ENCODE assay signal across 25 cellular contexts in the genomic region with DNA sequence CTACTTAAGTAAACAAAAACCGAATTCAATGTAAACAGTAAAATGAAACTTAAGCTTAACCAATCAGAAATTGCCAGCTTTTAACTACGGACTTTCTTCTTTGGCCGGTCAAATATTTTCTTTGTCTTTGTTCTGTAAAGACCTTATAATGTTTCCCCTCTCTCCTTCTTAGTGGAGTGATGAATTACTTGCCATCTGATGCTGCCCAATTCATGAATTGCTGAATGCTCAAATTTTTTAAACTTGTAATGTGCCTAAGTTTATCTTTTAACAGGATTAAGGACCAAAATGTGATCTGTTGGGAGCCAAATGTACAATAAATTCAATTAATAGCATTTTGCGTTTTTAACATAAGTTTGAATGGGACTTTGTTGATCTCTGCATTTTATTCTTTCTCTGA.
DNase-seq lines count a peak whose midpoint lies in the region; ATAC-seq and TF ChIP-seq lines count a peak whose summit lies in the region.
"Had no signal": no experiment of that assay in that cellular context is flagged by ENCODE, and none has a peak within 500 bp of the region (broad histone marks: within the 10 kb centered on the region; RNA-seq: fewer than 3 reads in every experiment).

No MANE protein-coding gene starts in this region.

- H3K9me2 ChIP-seq in GM23248 (ENCODE audit: insufficient read depth), result no peaks in the 10 kb centered on the region

- H3K4me2 ChIP-seq in GM23248 (ENCODE audit: unreplicated experiment), result no peak overlapping the region
- H3K4me2 ChIP-seq in osteoblast (ENCODE audit: insufficient read depth, low read length), result no peak overlapping the region
- H3K4me2 ChIP-seq: BLaER1, PC-9 had no signal

- H3K27me3 ChIP-seq in GM23248 (replicated peaks; ENCODE audit: insufficient read depth) (no peaks in the 10 kb centered on the region), osteoblast (ENCODE audit: insufficient read depth, low read length) (no peaks in the 10 kb centered on the region)
- H3K27me3 ChIP-seq: BLaER1, left lung had no signal

- peaks cover 15% of the 10 kb centered on the region for H3K9me3 Mint-ChIP-seq in activated naive CD4-positive, alpha-beta T cell treated with anti-CD3 and anti-CD28 coated beads for 36 hours
- H3K9me3 Mint-ChIP-seq in activated naive CD4-positive, alpha-beta T cell treated with anti-CD3 and anti-CD28 coated beads, Interleukin-2, amount 10 ng/mL, durations not matched to agents 7 days and 5 days, result peaks cover 27% of the 10 kb centered on the region
- peaks cover 5% of the 10 kb centered on the region for H3K9me3 Mint-ChIP-seq in activated naive CD8-positive, alpha-beta T cell (ENCODE audit: low read depth)
- H3K9me3 Mint-ChIP-seq: type B pancreatic cell had no signal

- intact Hi-C loops in activated naive CD4-positive, alpha-beta T cell treated with anti-CD3 and anti-CD28 coated beads for 36 hours (cut with micrococcal nuclease), result loop anchor here (5.0 kb wide), 4 partner anchors 83 to 393 kb away; no protein-coding TSS in a partner anchor

- ATAC-seq in GM18858 (IDR thresholded peaks at IDR 0.05; ENCODE audit: unreplicated experiment), result no peak
- ATAC-seq: left lung; naive thymus-derived CD8-positive, alpha-beta T cell had no signal

- TF ChIP-seq CTCF in osteoblast (IDR thresholded peaks at IDR 0.05; ENCODE audit: extremely low read depth, low read depth, low read length), result no peak

- 94 to 97% methylated on average over 4 of the region's 4 CpGs for WGBS in GM23248 (ENCODE audit: low coverage in 1 of 2, low lambda C conversion rate in 2 of 2, missing lambda C conversion rate in 2 of 2), 2 experiments

- H3K27ac Mint-ChIP-seq in activated naive CD4-positive, alpha-beta T cell treated with anti-CD3 and anti-CD28 coated beads for 36 hours, result peak overlapping the region; percentile 81
- H3K27ac Mint-ChIP-seq in activated naive CD4-positive, alpha-beta T cell treated with anti-CD3 and anti-CD28 coated beads, Interleukin-2, amount 10 ng/mL, durations not matched to agents 7 days and 5 days, result no peak overlapping the region
- H3K27ac Mint-ChIP-seq in activated naive CD8-positive, alpha-beta T cell, result peak overlapping the region; percentile 90
- H3K27ac Mint-ChIP-seq: type B pancreatic cell had no signal

- peak overlapping the region; percentile 2; the same call in 1 of the 2 replicates for H2AFZ ChIP-seq in GM23248
- H2AFZ ChIP-seq in osteoblast (ENCODE audit: low read length), result peak overlapping the region; percentile 37

- H4K20me1 ChIP-seq in GM23248 (ENCODE audit: insufficient read depth) (no peaks in the 10 kb centered on the region), osteoblast (ENCODE audit: insufficient read depth, low read length) (no peaks in the 10 kb centered on the region)
- H4K20me1 ChIP-seq: BLaER1 had no signal

- no peak overlapping the region for H3K9ac ChIP-seq in GM23248
- H3K9ac ChIP-seq: BLaER1 had no signal

- no peak overlapping the region for H3K4me3 Mint-ChIP-seq in activated naive CD4-positive, alpha-beta T cell treated with anti-CD3 and anti-CD28 coated beads for 36 hours
- no peak overlapping the region for H3K4me3 Mint-ChIP-seq in activated naive CD4-positive, alpha-beta T cell treated with anti-CD3 and anti-CD28 coated beads, Interleukin-2, amount 10 ng/mL, durations not matched to agents 7 days and 5 days
- H3K4me3 Mint-ChIP-seq in activated naive CD8-positive, alpha-beta T cell, result peak overlapping the region; percentile 31
- H3K4me3 Mint-ChIP-seq: activated CD4-positive, alpha-beta T cell treated with anti-CD3 and anti-CD28 coated beads, Interleukin-2, amount 10 ng/mL, durations not matched to agents 7 days and 5 days; type B pancreatic cell had no signal

- CTCF ChIA-PET in activated naive CD4-positive, alpha-beta T cell treated with anti-CD3 and anti-CD28 coated beads for 36 hours (lab: Charles Lee), result interaction anchor here (0.9 to 1.1 kb wide), 3 partner anchors 8 to 118 kb away, joined by 3 to 4 read pairs (median 3); no protein-coding TSS in a partner anchor
- CTCF ChIA-PET in activated naive CD4-positive, alpha-beta T cell treated with anti-CD3 and anti-CD28 coated beads, Interleukin-2, amount 10 ng/mL, durations not matched to agents 7 days and 5 days (lab: Charles Lee), result interaction anchor here (1.0 kb wide), 1 partner anchor 9 kb away, joined by 4 read pairs; no protein-coding TSS in a partner anchor

- H3K36me3 Mint-ChIP-seq in activated naive CD4-positive, alpha-beta T cell treated with anti-CD3 and anti-CD28 coated beads for 36 hours (ENCODE audit: low read depth), result peaks cover 16% of the 10 kb centered on the region
- H3K36me3 Mint-ChIP-seq in activated naive CD4-positive, alpha-beta T cell treated with anti-CD3 and anti-CD28 coated beads, Interleukin-2, amount 10 ng/mL, durations not matched to agents 7 days and 5 days, result peaks cover 22% of the 10 kb centered on the region
- peaks cover 12% of the 10 kb centered on the region for H3K36me3 Mint-ChIP-seq in activated naive CD8-positive, alpha-beta T cell
- H3K36me3 Mint-ChIP-seq: type B pancreatic cell had no signal

- H3K36me3 ChIP-seq in GM23248 (ENCODE audit: low read depth), result no peaks in the 10 kb centered on the region
- no peaks in the 10 kb centered on the region for H3K36me3 ChIP-seq in osteoblast (ENCODE audit: insufficient read depth, low read length)
- H3K36me3 ChIP-seq: BLaER1, left lung, ovary had no signal

- H3K4me1 Mint-ChIP-seq in activated naive CD4-positive, alpha-beta T cell treated with anti-CD3 and anti-CD28 coated beads for 36 hours (ENCODE audit: low read depth), result peaks cover 61% of the 10 kb centered on the region
- peaks cover 31% of the 10 kb centered on the region for H3K4me1 Mint-ChIP-seq in activated naive CD4-positive, alpha-beta T cell treated with anti-CD3 and anti-CD28 coated beads, Interleukin-2, amount 10 ng/mL, durations not matched to agents 7 days and 5 days
- peaks cover 54% of the 10 kb centered on the region for H3K4me1 Mint-ChIP-seq in activated naive CD8-positive, alpha-beta T cell (ENCODE audit: low read depth)

- no peak overlapping the region for H3K27ac ChIP-seq in GM23248
- H3K27ac ChIP-seq in osteoblast (ENCODE audit: low read depth, low read length), result no peak overlapping the region
- H3K27ac ChIP-seq: BLaER1, left lung, ovary, PC-9, skin epidermis, VCaP had no signal

- H3K4me3 ChIP-seq in GM23248 (no peak overlapping the region), osteoblast (ENCODE audit: insufficient read depth, low read length) (no peak overlapping the region)
- H3K4me3 ChIP-seq: BLaER1, left lung, ovary, PC-9, skin epidermis had no signal

- no peaks in the 10 kb centered on the region for H3K9me3 ChIP-seq in GM23248 (ENCODE audit: low read depth)
- no peaks in the 10 kb centered on the region for H3K9me3 ChIP-seq in osteoblast (ENCODE audit: low read depth, low read length)
- H3K9me3 ChIP-seq: ovary had no signal

- H3K4me1 ChIP-seq in GM23248 (ENCODE audit: insufficient read depth) (peaks cover 10% of the 10 kb centered on the region), osteoblast (ENCODE audit: insufficient read depth, low read length) (peaks cover 13% of the 10 kb centered on the region)
- H3K4me1 ChIP-seq: BLaER1, left lung had no signal

- DNase-seq in activated naive CD4-positive, alpha-beta T cell treated with anti-CD3 and anti-CD28 coated beads for 36 hours, result no peak
- no peak for DNase-seq in activated naive CD4-positive, alpha-beta T cell treated with anti-CD3 and anti-CD28 coated beads, Interleukin-2, amount 10 ng/mL, durations not matched to agents 7 days and 5 days
- no peak for DNase-seq in GM23248
- DNase-seq in osteoblast (ENCODE audit: insufficient read length, low spot score, missing footprints), result no peak
- DNase-seq in HCEC 1CT, result no peak
- no peak for DNase-seq in SKM-1 treated with dmso at 0.1 percent for 144 hours (lab: John Stamatoyannopoulos, UW; ENCODE audit: unreplicated experiment)
- DNase-seq: activated CD4-positive, alpha-beta T cell treated with anti-CD3 and anti-CD28 coated beads, Interleukin-2, amount 10 ng/mL, durations not matched to agents 7 days and 5 days; COR-L47; left lung; naive thymus-derived CD8-positive, alpha-beta T cell; NCI-H187; NCI-H2171 treated with DMSO at 0.1 percent for 48 hours; NCI-H524; NK-92 treated with Interleukin-12 subunit alpha and Interleukin-12 subunit beta, amount 100 ng/mL, for 24 hours; ovary; PC-9; retina; Right ventricle myocardium superior; T-helper 9 cell had no signal

- in situ Hi-C loops in GM23248 (cut with MboI), result no loop called here

- H3K79me2 ChIP-seq in GM23248 (ENCODE audit: insufficient read depth) (no peaks in the 10 kb centered on the region), osteoblast (ENCODE audit: insufficient read depth, low read length) (no peaks in the 10 kb centered on the region)

- no peaks in the 10 kb centered on the region for H3F3A ChIP-seq in GM23248 (ENCODE audit: insufficient read depth)

- H3K27me3 Mint-ChIP-seq in activated naive CD4-positive, alpha-beta T cell treated with anti-CD3 and anti-CD28 coated beads for 36 hours (ENCODE audit: low read depth), result no peaks in the 10 kb centered on the region
- H3K27me3 Mint-ChIP-seq in activated naive CD4-positive, alpha-beta T cell treated with anti-CD3 and anti-CD28 coated beads, Interleukin-2, amount 10 ng/mL, durations not matched to agents 7 days and 5 days, result no peaks in the 10 kb centered on the region
- no peaks in the 10 kb centered on the region for H3K27me3 Mint-ChIP-seq in activated naive CD8-positive, alpha-beta T cell
- H3K27me3 Mint-ChIP-seq: activated CD4-positive, alpha-beta T cell treated with anti-CD3 and anti-CD28 coated beads, Interleukin-2, amount 10 ng/mL, durations not matched to agents 7 days and 5 days; naive thymus-derived CD8-positive, alpha-beta T cell; type B pancreatic cell had no signal
